In the genomic region with DNA sequence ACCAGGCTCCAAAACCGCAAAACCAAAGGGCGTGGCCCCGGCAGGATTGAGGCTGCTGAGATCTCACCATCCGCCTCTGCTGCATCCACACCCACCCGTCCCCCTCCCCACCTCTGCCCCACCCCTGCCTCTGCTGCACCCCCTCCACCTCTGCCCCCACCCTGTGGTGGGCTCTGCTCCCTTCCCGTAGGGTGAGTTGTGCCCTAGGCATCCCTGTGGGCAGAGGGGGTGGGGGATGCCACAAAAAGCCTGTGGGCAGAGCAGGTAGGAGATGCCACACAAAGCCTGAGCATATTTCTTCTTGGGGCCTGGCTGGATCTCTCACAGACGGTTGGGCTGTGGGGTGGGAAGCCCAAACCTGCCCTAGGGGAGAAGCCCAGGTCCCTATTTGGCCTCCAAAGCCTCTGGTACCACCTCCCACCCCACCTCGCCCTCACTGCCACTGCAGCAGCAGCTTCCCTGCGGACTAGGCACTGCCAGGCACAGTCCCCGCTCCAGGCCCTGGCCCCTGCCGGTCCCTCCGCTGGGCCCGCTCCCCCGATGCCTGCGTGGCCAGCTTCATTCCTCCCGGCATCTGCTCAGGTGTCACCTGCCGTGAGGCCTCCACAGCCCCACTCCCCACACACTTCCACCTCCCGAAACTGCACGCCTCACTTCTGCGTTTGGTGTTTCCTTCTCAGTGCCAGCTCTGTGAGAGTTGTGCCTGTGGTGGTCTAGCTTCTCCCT, we compare ENCODE assay signal across 31 cellular contexts. TPM values are rescaled to one million over a fixed set of nuclear protein-coding genes. Genes with fewer than 3 reads are reported as not detected.
"Had no signal": no experiment of that assay in that cellular context is flagged by ENCODE, and none has a peak within 500 bp of the region (broad histone marks: within the 10 kb centered on the region; RNA-seq: fewer than 3 reads in every experiment).

No MANE protein-coding gene starts in this region.

- H3K36me3 Mint-ChIP-seq: natural killer cell treated with Interleukin-12 subunit alpha and Interleukin-12 subunit beta and Interleukin-15 and Interleukin-18, amount 100 ng/mL, for 72 hours had no signal

- H3K4me1 ChIP-seq: lower lobe of right lung, thyroid gland had no signal

- H3K27ac ChIP-seq: coronary artery, esophagus squamous epithelium, lower lobe of right lung, psoas muscle, sigmoid colon, stomach, thyroid gland had no signal

- DNase-seq: dermis blood vessel endothelial cell; effector memory CD8-positive, alpha-beta T cell; erythroblast; esophagus squamous epithelium; hypothalamus; left ventricle myocardium superior; lower lobe of right lung; naive B cell; nucleus accumbens; posterior cingulate gyrus; psoas muscle; right cardiac atrium; sigmoid colon; stimulated activated CD4-positive, alpha-beta T cell treated with anti-CD3 and anti-CD28 coated beads, Interleukin-2, amount 100 ng/mL, for 24 hours; stimulated activated CD4-positive, alpha-beta T cell treated with anti-CD3 and anti-CD28 coated beads, Interleukin-4, amount 100 ng/mL, for 24 hours; stomach; thyroid gland; trophoblast cell had no signal

- H3K27ac Mint-ChIP-seq: effector memory CD8-positive, alpha-beta T cell; natural killer cell treated with Interleukin-12 subunit alpha and Interleukin-12 subunit beta and Interleukin-15 and Interleukin-18, amount 100 ng/mL, for 72 hours; stimulated activated effector memory CD8-positive, alpha-beta T cell treated with anti-CD3 and anti-CD28 coated beads, Interleukin-12 subunit alpha, Interleukin-12 subunit beta, amount 100 ng/mL, for 72 hours had no signal

- ATAC-seq: effector memory CD8-positive, alpha-beta T cell; left ventricle myocardium superior; lower lobe of right lung; natural killer cell treated with Interleukin-12 subunit alpha and Interleukin-12 subunit beta and Interleukin-15 and Interleukin-18, amount 100 ng/mL, for 72 hours; psoas muscle; right cardiac atrium; stimulated activated effector memory CD8-positive, alpha-beta T cell treated with anti-CD3 and anti-CD28 coated beads, Interleukin-12 subunit alpha, Interleukin-12 subunit beta, amount 100 ng/mL, for 72 hours had no signal

- H3K9me3 Mint-ChIP-seq: effector memory CD8-positive, alpha-beta T cell; natural killer cell treated with Interleukin-12 subunit alpha and Interleukin-12 subunit beta and Interleukin-15 and Interleukin-18, amount 100 ng/mL, for 72 hours; neural crest cell; stimulated activated effector memory CD8-positive, alpha-beta T cell treated with anti-CD3 and anti-CD28 coated beads, Interleukin-12 subunit alpha, Interleukin-12 subunit beta, amount 100 ng/mL, for 72 hours had no signal

- H3K4me3 ChIP-seq: coronary artery, esophagus squamous epithelium, lower lobe of right lung, psoas muscle, sigmoid colon, stomach, thyroid gland had no signal

- H3K4me3 Mint-ChIP-seq: effector memory CD8-positive, alpha-beta T cell; naive B cell; natural killer cell treated with Interleukin-12 subunit alpha and Interleukin-12 subunit beta and Interleukin-15 and Interleukin-18, amount 100 ng/mL, for 72 hours; neural crest cell; stimulated activated effector memory CD8-positive, alpha-beta T cell treated with anti-CD3 and anti-CD28 coated beads, Interleukin-12 subunit alpha, Interleukin-12 subunit beta, amount 100 ng/mL, for 72 hours had no signal

- H3K36me3 ChIP-seq: sigmoid colon, thyroid gland had no signal

- H3K9me3 ChIP-seq: esophagus squamous epithelium, lower lobe of right lung, psoas muscle, sigmoid colon, stomach, thyroid gland had no signal

- H3K27me3 ChIP-seq: thyroid gland had no signal

- H3K4me1 Mint-ChIP-seq: neural crest cell; stimulated activated effector memory CD8-positive, alpha-beta T cell treated with anti-CD3 and anti-CD28 coated beads, Interleukin-12 subunit alpha, Interleukin-12 subunit beta, amount 100 ng/mL, for 72 hours had no signal

- H3K27me3 Mint-ChIP-seq: naive B cell; natural killer cell treated with Interleukin-12 subunit alpha and Interleukin-12 subunit beta and Interleukin-15 and Interleukin-18, amount 100 ng/mL, for 72 hours had no signal

- FAIRE-seq: endometrium, frontal cortex, keratinocyte had no signal

RNA-seq across cellular contexts. Expression of gene PABPN1L, which starts 11.3 kb away (rescaled TPM):
- total RNA-seq: dermis blood vessel endothelial cell; esophagus squamous epithelium; frontal cortex; left ventricle myocardium superior; lower lobe of right lung; mononuclear cell; natural killer cell treated with Interleukin-12 subunit alpha and Interleukin-12 subunit beta and Interleukin-15 and Interleukin-18, amount 100 ng/mL, for 72 hours; neural crest cell; osteocyte; psoas muscle; renal cortical epithelial cell; right cardiac atrium; sigmoid colon; skeletal muscle tissue; stomach; subcutaneous adipose tissue; thyroid gland; ureter had no signal
- polyA plus RNA-seq: keratinocyte, psoas muscle, right cardiac atrium had no signal
